In genomic region chr2:120876526-120877280, GRCh38 we compare ENCODE assay signal across 15 cellular contexts.
"Had no signal": no experiment of that assay in that cellular context is flagged by ENCODE, and none has a peak within 500 bp of the region (broad histone marks: within the 10 kb centered on the region; RNA-seq: fewer than 3 reads in every experiment).

No MANE protein-coding gene starts in this region.

- ATAC-seq: esophagus mucosa; heart left ventricle; left colon; natural killer cell treated with Interleukin-12 subunit alpha and Interleukin-12 subunit beta and Interleukin-15 and Interleukin-18, amount 100 ng/mL, for 72 hours had no signal

- H3K27ac Mint-ChIP-seq: mesothelial cell of epicardium; natural killer cell treated with Interleukin-12 subunit alpha and Interleukin-12 subunit beta and Interleukin-15 and Interleukin-18, amount 100 ng/mL, for 72 hours had no signal

- DNase-seq: effector memory CD4-positive, alpha-beta T cell; hippocampal formation; left colon; sigmoid colon; stimulated activated CD4-positive, alpha-beta T cell treated with anti-CD3 and anti-CD28 coated beads, Interleukin-2, amount 100 ng/mL, for 24 hours; stimulated activated CD4-positive, alpha-beta T cell treated with anti-CD3 and anti-CD28 coated beads, Interleukin-4, amount 100 ng/mL, for 4 hours; stimulated activated naive CD4-positive, alpha-beta T cell treated with Interleukin-2 at 50 U/mL for 16 hours; thyroid gland; upper lobe of left lung had no signal

- H3K4me1 ChIP-seq: thyroid gland, upper lobe of left lung had no signal

- H3K9me3 ChIP-seq: heart left ventricle, sigmoid colon, thyroid gland, upper lobe of left lung, vagina had no signal

- H3K4me3 ChIP-seq: heart left ventricle, sigmoid colon, skin epidermis, thyroid gland, upper lobe of left lung, vagina had no signal

- H3K36me3 ChIP-seq: heart left ventricle, sigmoid colon, thyroid gland, upper lobe of left lung, vagina had no signal

- H3K27me3 ChIP-seq: heart left ventricle, sigmoid colon, thyroid gland, upper lobe of left lung, vagina had no signal

- H3K4me3 Mint-ChIP-seq: mesothelial cell of epicardium; natural killer cell treated with Interleukin-12 subunit alpha and Interleukin-12 subunit beta and Interleukin-15 and Interleukin-18, amount 100 ng/mL, for 72 hours had no signal

- H3K36me3 Mint-ChIP-seq: mesothelial cell of epicardium; natural killer cell treated with Interleukin-12 subunit alpha and Interleukin-12 subunit beta and Interleukin-15 and Interleukin-18, amount 100 ng/mL, for 72 hours had no signal

- H3K9me3 Mint-ChIP-seq: mesothelial cell of epicardium; natural killer cell treated with Interleukin-12 subunit alpha and Interleukin-12 subunit beta and Interleukin-15 and Interleukin-18, amount 100 ng/mL, for 72 hours had no signal

- H3K27ac ChIP-seq: heart left ventricle, skin epidermis, thyroid gland, upper lobe of left lung, vagina had no signal
